In genomic region chr1:17119744-17120482, GRCh38 we compare ENCODE assay signal across 1 cellular context.
TF ChIP-seq lines count a peak whose summit lies in the region.

No MANE protein-coding gene starts in this region.

TF ChIP-seq in HEK293, 187 proteins besides CTCF, POLR2A, EP300 and RAD21 (continued from another document):
- peak; percentile 33 for TF ChIP-seq SP2 (tag by site-specific recombination; IDR thresholded peaks at IDR 0.05)
TF ChIP-seq in HEK293: peak in this region for 10.
